ENCODE assay signal across 8 cellular contexts in genomic region chr19:1275976-1276619, GRCh38. TPM values are rescaled to one million over a fixed set of nuclear protein-coding genes. Genes with fewer than 3 reads are reported as not detected.
DNase-seq lines count a peak whose midpoint lies in the region; ATAC-seq and TF ChIP-seq lines count a peak whose summit lies in the region.

No MANE protein-coding gene starts in this region.

- H3K27ac Mint-ChIP-seq in MCF 10A (ENCODE audit: low read depth, unreplicated experiment), result peak overlapping the region; percentile 88

- intact Hi-C loops in heart left ventricle (cut with DNase I) (loop anchor here in 7 of 10 donors (5.0 to 10.0 kb wide), 10 partner anchors 79 to 779 kb away; partner anchors contain the start of genes GAMT (in 3 of the 7), DAZAP1 (in 2 of the 7), NDUFS7 (in 2 of the 7) and ADAMTSL5 (in 1 of the 7)), cardiac septum (cut with DNase I) (loop anchor here (5.0 kb wide), 2 partner anchors 81 to 96 kb away; no protein-coding TSS in a partner anchor), MCF 10A (cut with micrococcal nuclease) (loop anchor here (5.0 to 10.0 kb wide), 2 partner anchors 109 to 236 kb away; partner anchors contain the start of genes ADAMTSL5 and NDUFS7), vagina (cut with DNase I) (loop anchor here (10.0 kb wide), 2 partner anchors 109 to 169 kb away; partner anchors contain the start of gene NDUFS7)

- H3K36me3 ChIP-seq in heart left ventricle, result peaks cover 2 to 73% (median 53%) of the 10 kb centered on the region in 9 donors
- H3K36me3 ChIP-seq in mesodermal cell (ENCODE audit: control insufficient read depth, insufficient read depth, low read length), result peaks cover 54% of the 10 kb centered on the region
- peaks cover 0 to 59% of the 10 kb centered on the region in 2 donors for H3K36me3 ChIP-seq in vagina

- H3K9me3 Mint-ChIP-seq in MCF 10A (ENCODE audit: unreplicated experiment), result no peaks in the 10 kb centered on the region

- ATAC-seq in heart left ventricle (peak in 3 of 4 donors; percentile 0 to 73 (median 1)), HG03175 (IDR thresholded peaks at IDR 0.05; ENCODE audit: unreplicated experiment) (no peak)

- BruUV-seq in MCF 10A (replicated peaks; lab: Mats Ljungman, UMichigan), result no TSS peak

- H3K27me3 ChIP-seq in heart left ventricle (no peaks in the 10 kb centered on the region), vagina (no peaks in the 10 kb centered on the region)

- WGBS in heart left ventricle, 4 donors, result 10 to 42% (median 15%) methylated on average over 11 to 43 of the region's 43 CpGs
- 16 to 20% methylated on average over 36 of the region's 43 CpGs for WGBS in mesodermal cell (ENCODE audit: insufficient coverage in 2 of 2), 2 experiments

- H3K4me1 Mint-ChIP-seq in MCF 10A (ENCODE audit: insufficient read depth, unreplicated experiment), result peaks cover 19% of the 10 kb centered on the region

- TF ChIP-seq POLR2A in heart left ventricle (IDR thresholded peaks at IDR 0.05) (no peak), vagina (IDR thresholded peaks at IDR 0.05) (peak in 1 of 2 donors; percentile 15)

- CTCF ChIA-PET in MCF 10A (lab: Yijun Ruan, JAX), result no interaction called here

- H3K4me1 ChIP-seq in heart left ventricle (peaks cover 4 to 63% (median 52%) of the 10 kb centered on the region in 12 donors), mesodermal cell (ENCODE audit: control insufficient read depth, insufficient read depth, low read length, poor library complexity, severe bottlenecking) (peaks cover 26% of the 10 kb centered on the region), vagina (peaks cover 51% of the 10 kb centered on the region)

- H3K9me3 ChIP-seq in heart left ventricle (no peaks in the 10 kb centered on the region), mesodermal cell (ENCODE audit: control insufficient read depth, low read length) (no peaks in the 10 kb centered on the region), vagina (no peaks in the 10 kb centered on the region)

- peaks cover 67% of the 10 kb centered on the region for H3K36me3 Mint-ChIP-seq in MCF 10A (ENCODE audit: insufficient read depth, unreplicated experiment)

- POLR2A ChIA-PET in MCF 10A (lab: Yijun Ruan, JAX), result interaction anchor here (0.7 to 1.8 kb wide), 7 partner anchors 32 to 1117 kb away, joined by 3 to 18 read pairs (median 4); no protein-coding TSS in a partner anchor

- peak overlapping the region; percentile 86 to 100 (median 98) for H3K27ac ChIP-seq in heart left ventricle
- peak overlapping the region; percentile 99 for H3K27ac ChIP-seq in mesodermal cell (ENCODE audit: low read depth, low read length, severe bottlenecking)
- peak overlapping the region; percentile 98 for H3K27ac ChIP-seq in vagina

- TF ChIP-seq CTCF in heart left ventricle (IDR thresholded peaks at IDR 0.05) (no peak), MCF 10A (IDR thresholded peaks at IDR 0.05; ENCODE audit: unreplicated experiment) (no peak), vagina (IDR thresholded peaks at IDR 0.05) (no peak)

- peak overlapping the region; percentile 77 for H3K4me3 Mint-ChIP-seq in MCF 10A (ENCODE audit: unreplicated experiment)

- H3K4me3 ChIP-seq in heart left ventricle (peak overlapping the region; percentile 48 to 98 (median 73)), mesodermal cell (ENCODE audit: extremely low read depth, insufficient read depth, low read length, poor library complexity, severe bottlenecking) (peak overlapping the region; percentile 52), vagina (peak overlapping the region; percentile 76 to 87)

- no peaks in the 10 kb centered on the region for H3K27me3 Mint-ChIP-seq in MCF 10A (ENCODE audit: insufficient read depth, unreplicated experiment)

- DNase-seq in heart left ventricle, result peak in 1 of 5 donors; percentile 69
- no peak for DNase-seq in cardiac septum (ENCODE audit: low spot score)
- no peak for DNase-seq in MCF 10A (ENCODE audit: unreplicated experiment)
- no peak for DNase-seq in vagina (ENCODE audit: extremely low spot score in 2 of 2)
- DNase-seq in stimulated activated naive CD4-positive, alpha-beta T cell treated with Interleukin-2 at 50 U/mL for 16 hours (lab: John Stamatoyannopoulos, UW), result no peak
- DNase-seq in activated effector memory CD4-positive, alpha-beta T cell treated with Interleukin-2 at 50 U/mL for 16 hours, result no peak

RNA-seq across cellular contexts. Expression of gene FAM174C, which starts 0.8 kb away (rescaled TPM):
- total RNA-seq in heart left ventricle (10 to 100 TPM; 11.6 to 46.7 (median 18.7) TPM), cardiac septum (20.0 TPM), MCF 10A (2022) (71.0 and 85.2 TPM in 2 replicates), vagina (64.8 TPM)
- 10 to 100 TPM; 23.8 to 56.4 TPM for polyA plus RNA-seq in heart left ventricle
- 22.1 TPM for polyA plus RNA-seq in mesodermal cell (2013, experiment 1 of 2)
- 19.2 TPM for polyA plus RNA-seq in mesodermal cell (2013, experiment 2 of 2)

RNA-seq across cellular contexts. Expression of gene CIRBP, which starts 7.0 kb away (rescaled TPM):
- total RNA-seq in heart left ventricle, result 100 to 1,000 TPM; 149 to 425 (median 269) TPM
- polyA plus RNA-seq in heart left ventricle, result 100 to 1,000 TPM; 217 to 282 TPM
- 318 TPM for total RNA-seq in cardiac septum
- total RNA-seq in MCF 10A (2022), result 316 and 362 TPM in 2 replicates
- polyA plus RNA-seq in mesodermal cell (2013, experiment 1 of 2), result 231 TPM
- 221 TPM for polyA plus RNA-seq in mesodermal cell (2013, experiment 2 of 2)
- total RNA-seq in vagina, result 192 TPM

RNA-seq across cellular contexts. Expression of gene EFNA2, which starts 9.6 kb away (rescaled TPM):
- total RNA-seq in heart left ventricle, result not detected
- polyA plus RNA-seq in heart left ventricle, result not detected
- not detected for total RNA-seq in cardiac septum
- total RNA-seq in MCF 10A (2022), result not detected in 2 replicates
- 21.0 TPM for polyA plus RNA-seq in mesodermal cell (2013, experiment 1 of 2)
- polyA plus RNA-seq in mesodermal cell (2013, experiment 2 of 2), result 13.1 TPM
- not detected for total RNA-seq in vagina

RNA-seq across cellular contexts. Expression of gene MIDN, which starts 27.7 kb away (rescaled TPM):
- 100 to 1,000 TPM in 1 of 9 donors, 10 to 100 TPM in 8; 25.8 to 115 (median 60.5) TPM for total RNA-seq in heart left ventricle
- polyA plus RNA-seq in heart left ventricle, result 10 to 100 TPM; 31.5 to 33.6 TPM
- 97.5 TPM for total RNA-seq in cardiac septum
- total RNA-seq in MCF 10A (2022), result 73.6 and 96.9 TPM in 2 replicates
- 101 TPM for polyA plus RNA-seq in mesodermal cell (2013, experiment 1 of 2)
- polyA plus RNA-seq in mesodermal cell (2013, experiment 2 of 2), result 84.0 TPM
- total RNA-seq in vagina, result 170 TPM

RNA-seq across cellular contexts. Expression of gene ATP5F1D, which starts 34.5 kb away (rescaled TPM):
- total RNA-seq in heart left ventricle (100 to 1,000 TPM; 201 to 584 (median 450) TPM), cardiac septum (486 TPM), MCF 10A (2022) (256 and 258 TPM in 2 replicates), vagina (154 TPM)
- 1,000 to 10,000 TPM in 1 of 2 donors, 100 to 1,000 TPM in 1; 459 to 1,034 TPM for polyA plus RNA-seq in heart left ventricle
- polyA plus RNA-seq in mesodermal cell (2013, experiment 1 of 2), result 132 TPM
- polyA plus RNA-seq in mesodermal cell (2013, experiment 2 of 2), result 98.5 TPM
